Comparison of ENCODE assay signal across 22 cellular contexts in genomic region chr3:178088930-178089329, GRCh38.
A peak's percentile ranks its signal among the peaks of the same experiment; 100 is the strongest.
DNase-seq lines count a peak whose midpoint lies in the region; ATAC-seq and TF ChIP-seq lines count a peak whose summit lies in the region.
"Had no signal": no experiment of that assay in that cellular context is flagged by ENCODE, and none has a peak within 500 bp of the region (broad histone marks: within the 10 kb centered on the region; RNA-seq: fewer than 3 reads in every experiment).

No MANE protein-coding gene starts in this region.

- POLR2A ChIA-PET in CD4-positive, alpha-beta T cell (lab: Charles Lee): interaction anchor here (0.6 kb wide), 1 partner anchor 27 kb away, joined by 4 read pairs; no protein-coding TSS in a partner anchor

- peaks cover 14% of the 10 kb centered on the region for H3K36me3 Mint-ChIP-seq in CD4-positive, alpha-beta T cell (ENCODE audit: low read depth)

- TF ChIP-seq CTCF in CD4-positive, alpha-beta T cell (IDR thresholded peaks at IDR 0.05): no peak
- no peak for TF ChIP-seq CTCF in brain microvascular endothelial cell (IDR thresholded peaks at IDR 0.05; ENCODE audit: low read depth, low read length, missing control alignments)

- no peaks in the 10 kb centered on the region for H3K9me3 ChIP-seq in CD4-positive, alpha-beta T cell (ENCODE audit: control insufficient read depth, low read length)
- H3K9me3 ChIP-seq: BE2C, prostate gland, suprapubic skin had no signal

- ATAC-seq in left lobe of liver: peak; percentile 65
- ATAC-seq in CD4-positive, alpha-beta T cell (ENCODE audit: poor library complexity): no peak
- ATAC-seq: activated naive CD8-positive, alpha-beta T cell treated with anti-CD3 and anti-CD28 coated beads, Interleukin-2, amount 50 U/mL, for 24 hours had no signal

- CTCF ChIA-PET in CD4-positive, alpha-beta T cell (lab: Charles Lee): no interaction called here

- DNase-seq in DMS153 (lab: John Stamatoyannopoulos, UW) (peak; percentile 91), NCI-H1436 (lab: John Stamatoyannopoulos, UW) (peak; percentile 49), NCI-H526 (lab: John Stamatoyannopoulos, UW) (peak; percentile 26 to 52), left lobe of liver (ENCODE audit: low spot score) (no peak), NCI-H524 treated with DMSO at 0.1 percent for 48 hours (lab: John Stamatoyannopoulos, UW) (no peak), brain microvascular endothelial cell (no peak), activated gamma-delta T cell treated with Interleukin-2 at 50 U/mL for 16 hours (no peak)
- DNase-seq in CD4-positive, alpha-beta T cell: no peak
- DNase-seq: activated CD4-positive, alpha-beta T cell treated with anti-CD3 and anti-CD28 coated beads, Interleukin-2, amount 10 ng/mL, durations not matched to agents 24 days and 14 days; activated naive CD8-positive, alpha-beta T cell treated with anti-CD3 and anti-CD28 coated beads, Interleukin-2, amount 50 U/mL, for 24 hours; activated T-cell treated with anti-CD3 and anti-CD28 coated beads, Interleukin-2, amount 50 U/mL, for 24 hours; BE2C; DND-41; dorsolateral prefrontal cortex; H7; islet precursor cell; NCI-H1694 treated with DMSO at 0.1 percent for 48 hours; Right ventricle myocardium superior; stimulated activated naive CD4-positive, alpha-beta T cell; T-helper 9 cell had no signal

- H3K27ac ChIP-seq in CD4-positive, alpha-beta T cell (ENCODE audit: low read depth, low read length): no peak overlapping the region
- H3K27ac ChIP-seq in brain microvascular endothelial cell: no peak overlapping the region
- H3K27ac ChIP-seq: prostate gland, suprapubic skin had no signal

- no peaks in the 10 kb centered on the region for H3K27me3 ChIP-seq in CD4-positive, alpha-beta T cell (ENCODE audit: control insufficient read depth, insufficient read depth, low read length)
- no peaks in the 10 kb centered on the region for H3K27me3 ChIP-seq in brain microvascular endothelial cell (replicated peaks)
- H3K27me3 ChIP-seq: BE2C, dorsolateral prefrontal cortex, suprapubic skin had no signal

- H3K4me3 ChIP-seq in brain microvascular endothelial cell (ENCODE audit: low read depth, low read length): no peak overlapping the region
- H3K4me3 ChIP-seq: dorsolateral prefrontal cortex, prostate gland, suprapubic skin had no signal

- H3K4me1 Mint-ChIP-seq in CD4-positive, alpha-beta T cell (ENCODE audit: low read depth): peaks cover 34% of the 10 kb centered on the region

- in situ Hi-C loops in brain microvascular endothelial cell (cut with HindIII; ENCODE audit: low pct_ligation_motif_present, low sequenced_read_pairs): no loop called here

- H3K27me3 Mint-ChIP-seq in CD4-positive, alpha-beta T cell: no peaks in the 10 kb centered on the region
- H3K27me3 Mint-ChIP-seq: activated naive CD8-positive, alpha-beta T cell treated with anti-CD3 and anti-CD28 coated beads, Interleukin-2, amount 50 U/mL, for 24 hours; activated T-cell treated with anti-CD3 and anti-CD28 coated beads, Interleukin-2, amount 50 U/mL, for 24 hours had no signal

- intact Hi-C loops in CD4-positive, alpha-beta T cell (cut with DNase I, micrococcal nuclease): loop anchor here in 1 of 2 experiments (10.0 kb wide), 1 partner anchor 84 kb away; no protein-coding TSS in a partner anchor

- H3K4me3 Mint-ChIP-seq in CD4-positive, alpha-beta T cell: no peak overlapping the region
- H3K4me3 Mint-ChIP-seq: activated CD4-positive, alpha-beta T cell treated with anti-CD3 and anti-CD28 coated beads, Interleukin-2, amount 10 ng/mL, durations not matched to agents 24 days and 14 days; activated naive CD8-positive, alpha-beta T cell treated with anti-CD3 and anti-CD28 coated beads, Interleukin-2, amount 50 U/mL, for 24 hours; activated T-cell treated with anti-CD3 and anti-CD28 coated beads, Interleukin-2, amount 50 U/mL, for 24 hours had no signal

- H3K36me3 ChIP-seq in brain microvascular endothelial cell (replicated peaks): no peaks in the 10 kb centered on the region
- H3K36me3 ChIP-seq: BE2C, prostate gland, suprapubic skin had no signal

- peaks cover 10% of the 10 kb centered on the region for H3K9me3 Mint-ChIP-seq in CD4-positive, alpha-beta T cell

- H3K27ac Mint-ChIP-seq in CD4-positive, alpha-beta T cell: no peak overlapping the region
- H3K27ac Mint-ChIP-seq: activated CD4-positive, alpha-beta T cell treated with anti-CD3 and anti-CD28 coated beads, Interleukin-2, amount 10 ng/mL, durations not matched to agents 24 days and 14 days; activated naive CD8-positive, alpha-beta T cell treated with anti-CD3 and anti-CD28 coated beads, Interleukin-2, amount 50 U/mL, for 24 hours; activated T-cell treated with anti-CD3 and anti-CD28 coated beads, Interleukin-2, amount 50 U/mL, for 24 hours had no signal

Comparison
In these comparisons a context has a peak if more than half of its experiments do, and no peak if none do; other contexts are left out.
1. DNase-seq: peak in DMS153 (single experiment), NCI-H1436 (single experiment) and NCI-H526 (2 of 2); none in left lobe of liver (single experiment), NCI-H524 treated with DMSO at 0.1 percent for 48 hours (single experiment), CD4-positive, alpha-beta T cell (0 of 10), brain microvascular endothelial cell (single experiment) and activated gamma-delta T cell treated with Interleukin-2 at 50 U/mL for 16 hours (single experiment).